In genomic region chr17:4942760-4943508, GRCh38 we compare ENCODE assay signal across 12 cellular contexts. TPM values are rescaled to one million over a fixed set of nuclear protein-coding genes. Genes with fewer than 3 reads are reported as not detected.
DNase-seq lines count a peak whose midpoint lies in the region; ATAC-seq and TF ChIP-seq lines count a peak whose summit lies in the region.
"Had no signal": no experiment of that assay in that cellular context is flagged by ENCODE, and none has a peak within 500 bp of the region (broad histone marks: within the 10 kb centered on the region; RNA-seq: fewer than 3 reads in every experiment).

No MANE protein-coding gene starts in this region.

- peaks cover 52 to 85% (median 77%) of the 10 kb centered on the region in 4 donors for H3K4me1 ChIP-seq in esophagus muscularis mucosa
- peaks cover 70% of the 10 kb centered on the region for H3K4me1 ChIP-seq in upper lobe of right lung

- no peaks in the 10 kb centered on the region for H3K27me3 ChIP-seq in esophagus muscularis mucosa
- no peaks in the 10 kb centered on the region for H3K27me3 ChIP-seq in upper lobe of right lung

- TF ChIP-seq EP300 in esophagus muscularis mucosa (IDR thresholded peaks at IDR 0.05), result no peak

- no peaks in the 10 kb centered on the region for H3K9me3 ChIP-seq in T-helper 17 cell (ENCODE audit: control insufficient read depth, low read length, poor library complexity, severe bottlenecking)
- H3K9me3 ChIP-seq in esophagus muscularis mucosa, result no peaks in the 10 kb centered on the region
- H3K9me3 ChIP-seq in upper lobe of right lung, result no peaks in the 10 kb centered on the region

- H3K27ac Mint-ChIP-seq in activated T-cell treated with anti-CD3 and anti-CD28 coated beads, Interleukin-2, amount 50 U/mL, for 24 hours, result peak overlapping the region; percentile 98
- H3K27ac Mint-ChIP-seq in T-helper 17 cell, result peak overlapping the region; percentile 97
- H3K27ac Mint-ChIP-seq in stimulated activated naive B cell treated with anti-CD40 and anti-IgM and Interleukin-4, amounts not matched to agents 10 μg/mL and 1 μg/mL and 100 μg/mL, for 72 hours, result peak overlapping the region; percentile 85

- no peak for TF ChIP-seq POLR2A in esophagus muscularis mucosa (IDR thresholded peaks at IDR 0.05; ENCODE audit: low read depth)

- H3K27me3 Mint-ChIP-seq in activated T-cell treated with anti-CD3 and anti-CD28 coated beads, Interleukin-2, amount 50 U/mL, for 24 hours, result no peaks in the 10 kb centered on the region
- H3K27me3 Mint-ChIP-seq in T-helper 17 cell, result no peaks in the 10 kb centered on the region
- no peaks in the 10 kb centered on the region for H3K27me3 Mint-ChIP-seq in stimulated activated naive B cell treated with anti-CD40 and anti-IgM and Interleukin-4, amounts not matched to agents 10 μg/mL and 1 μg/mL and 100 μg/mL, for 72 hours

- H3K4me3 Mint-ChIP-seq in activated T-cell treated with anti-CD3 and anti-CD28 coated beads, Interleukin-2, amount 50 U/mL, for 24 hours, result peak overlapping the region; percentile 94
- H3K4me3 Mint-ChIP-seq in T-helper 17 cell, result peak overlapping the region; percentile 100
- peak overlapping the region; percentile 82 to 86 for H3K4me3 Mint-ChIP-seq in stimulated activated naive B cell treated with anti-CD40 and anti-IgM and Interleukin-4, amounts not matched to agents 10 μg/mL and 1 μg/mL and 100 μg/mL, for 72 hours

- H3K36me3 ChIP-seq in esophagus muscularis mucosa (peaks cover 21 to 59% (median 55%) of the 10 kb centered on the region in 4 donors), upper lobe of right lung (peaks cover 53% of the 10 kb centered on the region)

- no peak for ATAC-seq in T-helper 17 cell
- no peak for ATAC-seq in stimulated activated naive B cell treated with anti-CD40 and anti-IgM and Interleukin-4, amounts not matched to agents 10 μg/mL and 1 μg/mL and 100 μg/mL, for 72 hours (replicated peaks)
- ATAC-seq in upper lobe of right lung, result no peak
- ATAC-seq: left colon had no signal

- peaks cover 65% of the 10 kb centered on the region for H3K4me1 Mint-ChIP-seq in activated T-cell treated with anti-CD3 and anti-CD28 coated beads, Interleukin-2, amount 50 U/mL, for 24 hours (ENCODE audit: low read depth)
- peaks cover 65% of the 10 kb centered on the region for H3K4me1 Mint-ChIP-seq in T-helper 17 cell
- H3K4me1 Mint-ChIP-seq in stimulated activated naive B cell treated with anti-CD40 and anti-IgM and Interleukin-4, amounts not matched to agents 10 μg/mL and 1 μg/mL and 100 μg/mL, for 72 hours, result peaks cover 53 to 78% of the 10 kb centered on the region in 2 donors

- H3K4me3 ChIP-seq in esophagus muscularis mucosa, result no peak overlapping the region
- H3K4me3 ChIP-seq in upper lobe of right lung, result no peak overlapping the region

- H3K27ac ChIP-seq in esophagus muscularis mucosa (replicated peaks in 1 of 4) (peak overlapping the region in 3 of 4 donors; percentile 94 to 99 (median 97)), upper lobe of right lung (no peak overlapping the region), caudate nucleus (ENCODE audit: low read depth, low read length) (no peak overlapping the region)

- WGBS in esophagus muscularis mucosa, result 64% methylated on average over 13 of the region's 13 CpGs

- no peak for DNase-seq in activated T-cell treated with anti-CD3 and anti-CD28 coated beads, Interleukin-2, amount 50 U/mL, for 24 hours
- DNase-seq in activated T-cell treated with anti-CD3 and anti-CD28 coated beads for 4 hours, result no peak
- no peak for DNase-seq in T-helper 17 cell
- DNase-seq in esophagus muscularis mucosa (ENCODE audit: extremely low spot score), result no peak
- DNase-seq in stimulated activated naive B cell treated with anti-CD40 and anti-IgM and Interleukin-4, amounts not matched to agents 10 μg/mL and 1 μg/mL and 100 μg/mL, for 72 hours, result no peak
- no peak for DNase-seq in upper lobe of right lung
- no peak for DNase-seq in NCI-H1048 (lab: John Stamatoyannopoulos, UW)
- DNase-seq in caudate nucleus (lab: John Stamatoyannopoulos, UW), result no peak
- DNase-seq: activated CD4-positive, alpha-beta T cell treated with anti-CD3 and anti-CD28 coated beads for 1 hour; GF-D8; left colon; NCI-H2081 had no signal

- intact Hi-C loops in esophagus muscularis mucosa (cut with DNase I) (no loop called here), upper lobe of right lung (cut with DNase I) (no loop called here)

- no peaks in the 10 kb centered on the region for H3K9me3 Mint-ChIP-seq in activated T-cell treated with anti-CD3 and anti-CD28 coated beads, Interleukin-2, amount 50 U/mL, for 24 hours
- no peaks in the 10 kb centered on the region for H3K9me3 Mint-ChIP-seq in stimulated activated naive B cell treated with anti-CD40 and anti-IgM and Interleukin-4, amounts not matched to agents 10 μg/mL and 1 μg/mL and 100 μg/mL, for 72 hours

- H3K36me3 Mint-ChIP-seq in activated T-cell treated with anti-CD3 and anti-CD28 coated beads, Interleukin-2, amount 50 U/mL, for 24 hours (ENCODE audit: low read depth), result peaks cover 94% of the 10 kb centered on the region
- H3K36me3 Mint-ChIP-seq in T-helper 17 cell (ENCODE audit: low read depth), result peaks cover 28% of the 10 kb centered on the region
- peaks cover 58 to 75% of the 10 kb centered on the region in 2 donors for H3K36me3 Mint-ChIP-seq in stimulated activated naive B cell treated with anti-CD40 and anti-IgM and Interleukin-4, amounts not matched to agents 10 μg/mL and 1 μg/mL and 100 μg/mL, for 72 hours

- TF ChIP-seq CTCF in esophagus muscularis mucosa (IDR thresholded peaks at IDR 0.05), result no peak
- TF ChIP-seq CTCF in upper lobe of right lung (IDR thresholded peaks at IDR 0.05), result no peak

RNA-seq across cellular contexts. Expression of gene RNF167, which starts 2.9 kb away (rescaled TPM):
- total RNA-seq in T-helper 17 cell (10 to 100 TPM; 95.5 to 99.0 TPM), esophagus muscularis mucosa (10 to 100 TPM; 59.8 to 96.3 (median 69.5) TPM), upper lobe of right lung (92.9 TPM)

RNA-seq across cellular contexts. Expression of gene SLC25A11, which starts 3.1 kb away (rescaled TPM):
- 10 to 100 TPM; 26.2 to 26.4 TPM for total RNA-seq in T-helper 17 cell
- 10 to 100 TPM; 38.8 to 73.4 (median 55.5) TPM for total RNA-seq in esophagus muscularis mucosa
- 55.0 TPM for total RNA-seq in upper lobe of right lung

RNA-seq across cellular contexts. Expression of gene PFN1, which starts 5.4 kb away (rescaled TPM):
- total RNA-seq in T-helper 17 cell (100 to 1,000 TPM; 686 to 710 TPM), esophagus muscularis mucosa (1,000 to 10,000 TPM; 1,019 to 1,635 (median 1,341) TPM), upper lobe of right lung (457 TPM)

RNA-seq across cellular contexts. Expression of gene ENO3, which starts 8.0 kb away (rescaled TPM):
- total RNA-seq in T-helper 17 cell, result 10 to 100 TPM; 17.2 to 17.6 TPM
- total RNA-seq in esophagus muscularis mucosa, result 1 to 10 TPM; 1.2 to 7.2 (median 2.1) TPM
- total RNA-seq in upper lobe of right lung, result 8.6 TPM

RNA-seq across cellular contexts. Expression of gene GP1BA, which starts 10.9 kb away (rescaled TPM):
- total RNA-seq in T-helper 17 cell, result 10 to 100 TPM in 1 of 2 donors, 1 to 10 TPM in 1; 1.6 to 22.9 TPM
- under 1 TPM in 1 of 4 donors, not detected in 3; 0.33 TPM for total RNA-seq in esophagus muscularis mucosa
- 0.55 TPM for total RNA-seq in upper lobe of right lung
- total RNA-seq: left colon had no signal

Comparison
In these comparisons a context has a peak if more than half of its experiments do, and no peak if none do; other contexts are left out.
1. H3K27ac ChIP-seq: peak in esophagus muscularis mucosa (3 of 4); none in upper lobe of right lung (single experiment) and caudate nucleus (single experiment).
2. Peak in every context shown above with its lines, with median percentiles within 50 percentile points of each other: H3K27ac Mint-ChIP-seq and H3K4me3 Mint-ChIP-seq.